ENCODE assay signal across 17 cellular contexts in the genomic region with DNA sequence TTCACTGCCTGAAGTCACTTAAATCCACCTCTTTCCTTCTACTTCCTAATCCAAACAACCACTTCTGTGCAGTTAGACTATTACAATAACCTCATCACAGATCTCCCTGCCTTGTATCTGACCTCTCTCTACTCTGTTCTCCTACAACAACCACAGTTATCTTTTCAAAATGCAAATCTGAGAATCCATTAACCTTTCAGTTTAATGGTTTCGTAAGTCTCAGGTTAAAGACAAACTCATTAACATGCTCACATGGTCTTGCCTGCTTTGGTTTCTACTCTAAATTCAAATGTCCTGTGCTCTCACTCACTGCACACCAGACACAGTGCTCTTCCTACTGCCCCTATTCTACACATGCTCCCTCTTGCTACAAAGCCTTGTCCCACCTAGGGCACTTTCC.
"Had no signal": no experiment of that assay in that cellular context is flagged by ENCODE, and none has a peak within 500 bp of the region (broad histone marks: within the 10 kb centered on the region; RNA-seq: fewer than 3 reads in every experiment).

No MANE protein-coding gene starts in this region.

- ATAC-seq: activated T-helper 17 cell treated with anti-CD3 and anti-CD28 coated beads, Interleukin-2, amount 50 U/mL, for 72 hours; foreskin keratinocyte; natural killer cell; stimulated activated naive CD8-positive, alpha-beta T cell treated with anti-CD3 and anti-CD28 coated beads, Interleukin-15, Interleukin-2, amounts not matched to agents 100 U/mL and 50 U/mL, for 24 hours had no signal

- H3K4me1 ChIP-seq: colonic mucosa had no signal

- H3K9me3 Mint-ChIP-seq: activated B cell treated with CpG ODN at 0.5 μM for 24 hours; activated CD4-positive, alpha-beta T cell treated with anti-CD3 and anti-CD28 coated beads, Interleukin-2, amount 10 ng/mL, durations not matched to agents 24 days and 14 days; activated naive CD4-positive, alpha-beta T cell treated with anti-CD3 and anti-CD28 coated beads for 36 hours; activated T-helper 17 cell treated with anti-CD3 and anti-CD28 coated beads, Interleukin-2, amount 50 U/mL, for 72 hours; immature natural killer cell; natural killer cell had no signal

- DNase-seq: activated B cell treated with CpG ODN at 0.5 μM for 24 hours; activated CD8-positive, alpha-beta memory T cell treated with anti-CD3 and anti-CD28 coated beads for 24 hours; activated naive CD4-positive, alpha-beta T cell treated with anti-CD3 and anti-CD28 coated beads for 36 hours; activated T-cell treated with anti-CD3 and anti-CD28 coated beads for 4 hours; caudate nucleus; colonic mucosa; foreskin keratinocyte; immature natural killer cell; mammary epithelial cell; natural killer cell; stimulated activated CD4-positive, alpha-beta T cell treated with anti-CD3 and anti-CD28 coated beads, Interleukin-4, amount 100 ng/mL, for 1 hour; stimulated activated CD8-positive, alpha-beta memory T cell treated with anti-CD3 and anti-CD28 coated beads, Interleukin-4, amount 100 ng/mL, for 48 hours; stimulated activated naive CD8-positive, alpha-beta T cell treated with anti-CD3 and anti-CD28 coated beads, Interleukin-15, Interleukin-2, amounts not matched to agents 100 U/mL and 50 U/mL, for 24 hours; upper lobe of left lung had no signal

- H3K36me3 ChIP-seq: colonic mucosa, suprapubic skin, upper lobe of left lung had no signal

- H3K9me3 ChIP-seq: colonic mucosa, suprapubic skin, upper lobe of left lung had no signal

- H3K27ac ChIP-seq: colonic mucosa, foreskin keratinocyte, suprapubic skin had no signal

- H3K4me3 ChIP-seq: colonic mucosa, suprapubic skin, upper lobe of left lung had no signal

- H3K4me3 Mint-ChIP-seq: activated B cell treated with CpG ODN at 0.5 μM for 24 hours; activated CD4-positive, alpha-beta T cell treated with anti-CD3 and anti-CD28 coated beads, Interleukin-2, amount 10 ng/mL, durations not matched to agents 24 days and 14 days; activated naive CD4-positive, alpha-beta T cell treated with anti-CD3 and anti-CD28 coated beads for 36 hours; activated T-helper 17 cell treated with anti-CD3 and anti-CD28 coated beads, Interleukin-2, amount 50 U/mL, for 72 hours; immature natural killer cell; natural killer cell had no signal

- H3K27me3 ChIP-seq: colonic mucosa, foreskin keratinocyte, suprapubic skin, upper lobe of left lung had no signal

- H3K36me3 Mint-ChIP-seq: immature natural killer cell, natural killer cell had no signal

- H3K4me1 Mint-ChIP-seq: activated B cell treated with CpG ODN at 0.5 μM for 24 hours; activated T-helper 17 cell treated with anti-CD3 and anti-CD28 coated beads, Interleukin-2, amount 50 U/mL, for 72 hours; immature natural killer cell; natural killer cell had no signal

- H3K27ac Mint-ChIP-seq: activated B cell treated with CpG ODN at 0.5 μM for 24 hours; activated CD4-positive, alpha-beta T cell treated with anti-CD3 and anti-CD28 coated beads, Interleukin-2, amount 10 ng/mL, durations not matched to agents 24 days and 14 days; activated naive CD4-positive, alpha-beta T cell treated with anti-CD3 and anti-CD28 coated beads for 36 hours; activated T-helper 17 cell treated with anti-CD3 and anti-CD28 coated beads, Interleukin-2, amount 50 U/mL, for 72 hours; immature natural killer cell; natural killer cell had no signal
